8 cellular contexts compared by ENCODE assay signal in the genomic region with DNA sequence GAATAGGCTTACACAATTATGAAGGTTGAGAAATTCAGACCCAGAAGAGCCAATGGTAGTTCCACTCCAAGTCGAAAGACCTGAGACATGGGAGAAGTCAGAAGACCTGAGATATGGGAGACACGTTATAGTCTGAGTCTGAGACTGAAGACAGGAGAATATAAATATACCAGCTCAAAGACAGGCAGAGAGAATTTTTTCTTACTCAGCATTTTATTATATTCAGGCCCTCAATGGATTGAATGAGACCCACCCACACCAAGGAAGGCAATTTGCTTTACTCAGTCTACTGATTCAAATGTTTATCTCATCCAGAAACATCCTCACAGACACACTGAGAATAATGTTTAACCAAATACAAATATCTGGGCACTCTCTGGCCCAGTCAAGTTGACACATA.
"Had no signal": no experiment of that assay in that cellular context is flagged by ENCODE, and none has a peak within 500 bp of the region (broad histone marks: within the 10 kb centered on the region; RNA-seq: fewer than 3 reads in every experiment).

No MANE protein-coding gene starts in this region.

- H3K4me3 ChIP-seq: GM23338 had no signal

- ATAC-seq: GM23338 had no signal

- H3K4me2 ChIP-seq: GM23338, KMS-11 had no signal

- H3K9ac ChIP-seq: KMS-11 had no signal

- H2AFZ ChIP-seq: GM23338 had no signal

- H3K27ac ChIP-seq: KMS-11 had no signal

- DNase-seq: H9, HCEC 1CT, KBM-7 had no signal

- FAIRE-seq: H1, H54, HTR-8/SVneo had no signal
